In the genomic region with DNA sequence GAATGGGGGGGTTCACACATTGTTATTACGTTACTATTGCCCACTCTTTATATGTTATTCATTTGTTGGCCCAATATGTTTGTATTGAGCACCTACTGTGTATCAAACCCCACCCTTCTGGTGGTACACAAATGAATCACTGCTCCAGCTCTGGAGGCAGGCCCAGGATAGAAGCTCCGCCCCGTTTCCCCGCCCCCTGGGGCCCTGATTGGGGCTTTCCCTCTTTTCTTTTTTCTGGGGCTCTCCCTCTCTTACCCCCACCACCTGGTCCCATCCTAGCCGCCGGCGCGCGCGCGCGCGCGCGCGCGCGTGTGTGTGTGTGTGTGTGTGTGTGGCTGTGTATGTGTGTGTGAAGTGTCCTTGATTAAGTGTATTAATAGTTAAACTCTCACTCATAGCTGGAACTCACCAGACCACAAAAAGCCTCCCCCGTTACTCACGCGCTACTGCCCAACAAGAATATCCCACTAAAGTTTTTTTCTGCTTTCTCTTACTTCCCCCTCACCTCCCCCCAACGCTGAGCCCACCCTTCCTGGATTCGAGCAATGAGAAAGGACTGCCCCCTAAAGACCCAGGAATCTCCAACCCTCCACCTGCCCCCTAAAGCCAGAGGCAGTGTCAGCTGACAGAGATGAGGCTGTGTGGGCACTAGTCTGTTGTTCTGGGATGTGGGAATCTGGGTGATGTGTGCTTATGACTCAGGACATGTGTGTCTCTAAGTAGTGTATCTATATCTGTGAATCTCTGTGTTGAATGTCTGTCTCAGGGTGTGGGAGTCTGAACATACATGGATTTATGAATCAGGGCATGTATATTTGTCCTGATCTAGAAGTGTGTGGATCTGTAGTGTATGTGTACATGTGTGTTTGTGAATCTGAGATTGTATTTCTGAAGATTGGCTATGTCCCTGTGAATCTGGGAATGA, we compare ENCODE assay signal across 1 cellular context.
TF ChIP-seq lines count a peak whose summit lies in the region.

No MANE protein-coding gene starts in this region.

TF ChIP-seq in A549, 52 proteins besides CTCF, POLR2A, EP300 and RAD21 (continued from another document):
- TF ChIP-seq JUNB (IDR thresholded peaks at IDR 0.05): no peak
- TF ChIP-seq, protein P1, sequence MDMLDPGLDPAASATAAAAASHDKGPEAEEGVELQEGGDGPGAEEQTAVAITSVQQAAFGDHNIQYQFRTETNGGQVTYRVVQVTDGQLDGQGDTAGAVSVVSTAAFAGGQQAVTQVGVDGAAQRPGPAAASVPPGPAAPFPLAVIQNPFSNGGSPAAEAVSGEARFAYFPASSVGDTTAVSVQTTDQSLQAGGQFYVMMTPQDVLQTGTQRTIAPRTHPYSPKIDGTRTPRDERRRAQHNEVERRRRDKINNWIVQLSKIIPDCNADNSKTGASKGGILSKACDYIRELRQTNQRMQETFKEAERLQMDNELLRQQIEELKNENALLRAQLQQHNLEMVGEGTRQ (IDR thresholded peaks at IDR 0.05): 0 out of 2 replicates have a peak, but pooled peaks have one; percentile 17
- TF ChIP-seq GATA3 (IDR thresholded peaks at IDR 0.05; ENCODE audit: borderline replicate concordance): no peak
